Comparison of ENCODE assay signal across 1 cellular context in genomic region chr12:93742086-93742934, GRCh38.
TF ChIP-seq lines count a peak whose summit lies in the region.

No MANE protein-coding gene starts in this region.

TF ChIP-seq in HEK293, 187 proteins besides CTCF, POLR2A, EP300 and RAD21 (continued from another document):
- TF ChIP-seq PRDM10 (tag by site-specific recombination; IDR thresholded peaks at IDR 0.05) (peak; percentile 81), SP2 (tag by site-specific recombination; IDR thresholded peaks at IDR 0.05) (peak; percentile 66), SP3 (tag by site-specific recombination; IDR thresholded peaks at IDR 0.05) (peak; percentile 40; the same call in 1 of the 2 replicates), ZSCAN30 (tag by site-specific recombination; IDR thresholded peaks at IDR 0.05) (peak; percentile 76; the same call in 1 of the 2 replicates), BCL6B (tag by site-specific recombination; IDR thresholded peaks at IDR 0.05) (peak; percentile 71; the same call in 1 of the 2 replicates), PRDM4 (tag by site-specific recombination; IDR thresholded peaks at IDR 0.05) (no peak), ZNF335 (tag by site-specific recombination; conservative IDR thresholded peaks at IDR 0.05) (peak; percentile 96), ZNF529 (tag by site-specific recombination; IDR thresholded peaks at IDR 0.05; ENCODE audit: insufficient replicate concordance) (no peak), ZBTB6 (tag by site-specific recombination; IDR thresholded peaks at IDR 0.05) (peak; percentile 45; the same call in 1 of the 2 replicates), ZFP69B (tag by site-specific recombination; IDR thresholded peaks at IDR 0.05) (0 out of 2 replicates have a peak, but pooled peaks have one; percentile 27), HOXA7 (CRISPR knock-in tag; IDR thresholded peaks at IDR 0.05; ENCODE audit: borderline replicate concordance) (no peak), PATZ1 (tag by site-specific recombination; IDR thresholded peaks at IDR 0.05) (peak; percentile 51; the same call in 1 of the 2 replicates), ZBTB44 (tag by site-specific recombination; IDR thresholded peaks at IDR 0.05) (peak; percentile 6; the same call in 1 of the 2 replicates), MEIS1 (CRISPR knock-in tag; IDR thresholded peaks at IDR 0.05; ENCODE audit: borderline replicate concordance) (no peak), ZNF514 (tag by site-specific recombination; IDR thresholded peaks at IDR 0.05) (no peak), ZBTB48 (tag by site-specific recombination; IDR thresholded peaks at IDR 0.05) (peak; percentile 77), ZNF433 (tag by site-specific recombination; IDR thresholded peaks at IDR 0.05; ENCODE audit: low read depth) (no peak), ZNF146 (tag by site-specific recombination; IDR thresholded peaks at IDR 0.05) (no peak), ZNF23 (tag by site-specific recombination; IDR thresholded peaks at IDR 0.05; ENCODE audit: borderline replicate concordance) (no peak), ZNF398 (tag by site-specific recombination; IDR thresholded peaks at IDR 0.05) (no peak), ZNF585B (tag by site-specific recombination; IDR thresholded peaks at IDR 0.05) (no peak), ZBTB26 (tag by site-specific recombination; optimal IDR thresholded peaks at IDR 0.05) (peak; percentile 50), ZFHX2 (tag by site-specific recombination; conservative IDR thresholded peaks at IDR 0.05) (0 out of 2 replicates have a peak, but pooled peaks have one; percentile 5), PRDM1 (tag by site-specific recombination; IDR thresholded peaks at IDR 0.05) (0 out of 2 replicates have a peak, but pooled peaks have one; percentile 19), ZNF426 (tag by site-specific recombination; IDR thresholded peaks at IDR 0.05) (no peak), ZNF221 (tag by site-specific recombination; IDR thresholded peaks at IDR 0.05; ENCODE audit: borderline replicate concordance) (no peak), YY1 (tag by site-specific recombination; IDR thresholded peaks at IDR 0.05) (no peak), ZSCAN5A (tag by site-specific recombination; IDR thresholded peaks at IDR 0.05) (no peak), ZNF423 (tag by site-specific recombination; IDR thresholded peaks at IDR 0.05) (peak; percentile 47), KLF17 (tag by site-specific recombination; IDR thresholded peaks at IDR 0.05) (no peak), FEZF1 (tag by site-specific recombination; IDR thresholded peaks at IDR 0.05) (peak; percentile 62), ZNF488 (tag by site-specific recombination; IDR thresholded peaks at IDR 0.05) (no peak), IKZF3 (tag by site-specific recombination; IDR thresholded peaks at IDR 0.05) (0 out of 2 replicates have a peak, but pooled peaks have one; percentile 43), ZNF366 (tag by site-specific recombination; conservative IDR thresholded peaks at IDR 0.05) (peak; percentile 32; the same call in 1 of the 2 replicates)
